Comparison of ENCODE assay signal across 8 cellular contexts in the genomic region with DNA sequence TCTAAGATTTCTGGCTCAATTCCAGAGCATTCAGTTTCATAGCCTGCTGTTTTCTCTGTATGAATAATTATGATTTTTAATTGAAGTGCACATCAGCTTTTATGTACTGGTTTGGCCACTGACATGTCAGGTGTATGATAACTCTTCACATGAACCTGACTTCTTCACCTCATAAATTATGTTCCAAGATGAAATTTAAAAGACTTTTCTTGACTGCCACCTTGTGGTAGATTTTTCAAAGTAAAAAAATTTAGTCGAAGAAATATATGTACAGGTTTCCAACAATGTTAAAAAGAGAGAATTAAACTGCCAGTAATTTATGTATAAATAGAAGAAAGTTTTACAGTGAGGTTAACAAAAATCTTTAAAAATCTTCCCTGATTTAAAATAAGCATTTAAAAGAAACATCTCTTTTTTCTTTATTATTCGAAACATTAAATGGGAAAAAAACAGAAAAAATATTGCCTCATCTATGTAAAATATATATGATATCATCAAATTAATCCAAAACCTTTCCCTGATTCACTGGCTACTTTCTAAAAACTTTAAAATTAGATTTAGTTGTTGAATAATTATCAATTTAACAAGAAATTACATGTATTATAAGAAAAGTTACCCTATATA.
DNase-seq lines count a peak whose midpoint lies in the region; ATAC-seq and TF ChIP-seq lines count a peak whose summit lies in the region.

No MANE protein-coding gene starts in this region.

- H3K4me3 Mint-ChIP-seq in glutamatergic neuron (ENCODE audit: unreplicated experiment): no peak overlapping the region

- H3K4me1 Mint-ChIP-seq in glutamatergic neuron (ENCODE audit: low read depth, unreplicated experiment): no peaks in the 10 kb centered on the region

- no peaks in the 10 kb centered on the region for H3K27me3 ChIP-seq in GM23248 (replicated peaks; ENCODE audit: insufficient read depth)

- TF ChIP-seq CTCF in RWPE1 (conservative IDR thresholded peaks at IDR 0.05; ENCODE audit: low read depth) (peak; percentile 50), glutamatergic neuron (IDR thresholded peaks at IDR 0.05; ENCODE audit: partially characterized antibody, unreplicated experiment) (peak; percentile 81)

- no peak overlapping the region for H2AFZ ChIP-seq in GM23248

- no peaks in the 10 kb centered on the region for H3K9me3 Mint-ChIP-seq in glutamatergic neuron (ENCODE audit: unreplicated experiment)

- no peak overlapping the region for H3K27ac Mint-ChIP-seq in glutamatergic neuron (ENCODE audit: unreplicated experiment)

- H3K9me3 ChIP-seq in GM23248 (ENCODE audit: low read depth): no peaks in the 10 kb centered on the region

- POLR2A ChIA-PET in RWPE1 (lab: Yijun Ruan, JAX; ENCODE audit: low non-redundant PET): no interaction called here

- CTCF ChIA-PET in RWPE1 (lab: Yijun Ruan, JAX): interaction anchor here (0.6 to 1.1 kb wide), 4 partner anchors 9 to 477 kb away, joined by 3 to 4 read pairs (median 4); no protein-coding TSS in a partner anchor

- no peak overlapping the region for H3K4me2 ChIP-seq in GM23248 (ENCODE audit: unreplicated experiment)

- H3K36me3 Mint-ChIP-seq in glutamatergic neuron (ENCODE audit: unreplicated experiment): no peaks in the 10 kb centered on the region

- no peaks in the 10 kb centered on the region for H3K4me1 ChIP-seq in GM23248 (ENCODE audit: insufficient read depth)

- no peak overlapping the region for H3K4me3 ChIP-seq in GM23248

- H3F3A ChIP-seq in GM23248 (ENCODE audit: insufficient read depth): no peaks in the 10 kb centered on the region

- H3K9me2 ChIP-seq in GM23248 (ENCODE audit: insufficient read depth): no peaks in the 10 kb centered on the region

- ATAC-seq in GM21390 (IDR thresholded peaks at IDR 0.05; ENCODE audit: unreplicated experiment) (no peak), GM18519 (IDR thresholded peaks at IDR 0.05; ENCODE audit: low FRiP score, unreplicated experiment) (no peak)

- H3K79me2 ChIP-seq in GM23248 (ENCODE audit: insufficient read depth): no peaks in the 10 kb centered on the region

- H3K9ac ChIP-seq in GM23248: no peak overlapping the region

- H3K27me3 Mint-ChIP-seq in glutamatergic neuron (ENCODE audit: unreplicated experiment): no peaks in the 10 kb centered on the region

- in situ Hi-C loops in GM23248 (cut with MboI): no loop called here

- DNase-seq in AG08396 (ENCODE audit: low spot score): peak; percentile 7
- peak; percentile 21 for DNase-seq in GM23248
- DNase-seq in RWPE1 (ENCODE audit: low spot score): no peak
- no peak for DNase-seq in glutamatergic neuron
- DNase-seq in epidermal melanocyte (ENCODE audit: insufficient read length, low spot score): no peak
- DNase-seq in stimulated activated CD4-positive, alpha-beta T cell treated with anti-CD3 and anti-CD28 coated beads, Interleukin-2, amount 100 ng/mL, for 48 hours: no peak

- 18 to 33% methylated on average over 2 of the region's 2 CpGs for whole genome bisulfite sequencing in GM23248 (ENCODE audit: low coverage in 1 of 2, low lambda C conversion rate in 2 of 2, missing lambda C conversion rate in 2 of 2), 2 experiments

- H3K36me3 ChIP-seq in GM23248 (ENCODE audit: low read depth): no peaks in the 10 kb centered on the region

- H3K27ac ChIP-seq in GM23248 (no peak overlapping the region), RWPE1 (no peak overlapping the region)

- H4K20me1 ChIP-seq in GM23248 (ENCODE audit: insufficient read depth): no peaks in the 10 kb centered on the region

Comparison
In these comparisons a context has a peak if more than half of its experiments do, and no peak if none do; other contexts are left out.
1. DNase-seq: peak in AG08396 (single experiment) and GM23248 (single experiment); none in RWPE1 (single experiment), glutamatergic neuron (single experiment), epidermal melanocyte (single experiment) and stimulated activated CD4-positive, alpha-beta T cell treated with anti-CD3 and anti-CD28 coated beads, Interleukin-2, amount 100 ng/mL, for 48 hours (0 of 2).